Comparison of ENCODE assay signal across 9 cellular contexts in genomic region chr17:39618252-39618913, GRCh38. TPM values are rescaled to one million over a fixed set of nuclear protein-coding genes. Genes with fewer than 3 reads are reported as not detected.
DNase-seq lines count a peak whose midpoint lies in the region; ATAC-seq and TF ChIP-seq lines count a peak whose summit lies in the region.
"Had no signal": no experiment of that assay in that cellular context is flagged by ENCODE, and none has a peak within 500 bp of the region (broad histone marks: within the 10 kb centered on the region; RNA-seq: fewer than 3 reads in every experiment).

No MANE protein-coding gene starts in this region.

- peaks cover 96% of the 10 kb centered on the region for H3K27me3 Mint-ChIP-seq in H9 (ENCODE audit: low read depth)
- H3K27me3 Mint-ChIP-seq in activated CD8-positive, alpha-beta T cell treated with anti-CD3 and anti-CD28 coated beads for 36 hours: peaks cover 9% of the 10 kb centered on the region

- peak overlapping the region; percentile 52 for H3K4me3 ChIP-seq in iPS-18c (ENCODE audit: insufficient read depth, low read depth, low read length)
- H3K4me3 ChIP-seq in suprapubic skin: peak overlapping the region; percentile 74

- no peaks in the 10 kb centered on the region for H3K79me1 ChIP-seq in H9 (ENCODE audit: insufficient read depth, low read depth, low read length, poor library complexity, severe bottlenecking)

- no peak overlapping the region for H2BK20ac ChIP-seq in H9 (ENCODE audit: low read depth, low read length, poor library complexity, severe bottlenecking)

- no peak overlapping the region for H2BK5ac ChIP-seq in H9 (ENCODE audit: insufficient read length, low read length)

- H3K23ac ChIP-seq in H9 (ENCODE audit: insufficient read length, low read depth, low read length): no peak overlapping the region

- WGBS in H9 (ENCODE audit: extremely low coverage, insufficient read length, low lambda C conversion rate): no CpG with 5 or more reads among the region's 33 CpGs
- WGBS in suprapubic skin: 3% methylated on average over 26 of the region's 33 CpGs

- no peak for ATAC-seq in activated CD8-positive, alpha-beta T cell treated with anti-CD3 and anti-CD28 coated beads for 36 hours

- H3K27ac Mint-ChIP-seq in H9: no peak overlapping the region; a peak in 1 of 7 replicates
- no peak overlapping the region for H3K27ac Mint-ChIP-seq in activated CD8-positive, alpha-beta T cell treated with anti-CD3 and anti-CD28 coated beads for 36 hours

- H3K9me3 ChIP-seq in H9 (ENCODE audit: control insufficient read depth, low read depth, low read length): no peaks in the 10 kb centered on the region
- H3K9me3 ChIP-seq in iPS-18c (ENCODE audit: control insufficient read depth, insufficient read depth, low read length): peaks cover 6% of the 10 kb centered on the region
- no peaks in the 10 kb centered on the region for H3K9me3 ChIP-seq in suprapubic skin

- H3K4ac ChIP-seq in H9 (ENCODE audit: low read depth, low read length): no peak overlapping the region

- no peaks in the 10 kb centered on the region for H3K79me2 ChIP-seq in H9 (ENCODE audit: insufficient read depth, low read length)

- H3K4me1 ChIP-seq in H9 (ENCODE audit: insufficient read depth, low read length) (no peaks in the 10 kb centered on the region), suprapubic skin (peaks cover 25% of the 10 kb centered on the region)

- H4K8ac ChIP-seq in H9 (replicated peaks; ENCODE audit: insufficient read length, low read depth, low read length): no peak overlapping the region

- no peak overlapping the region for H3K14ac ChIP-seq in H9 (ENCODE audit: insufficient read depth, low read length)

- no peak overlapping the region for H2AK5ac ChIP-seq in H9 (ENCODE audit: insufficient read length, low read length)

- H3K4me1 Mint-ChIP-seq in H9: peaks cover 10 to 16% of the 10 kb centered on the region in 2 experiments
- peaks cover 10% of the 10 kb centered on the region for H3K4me1 Mint-ChIP-seq in activated CD8-positive, alpha-beta T cell treated with anti-CD3 and anti-CD28 coated beads for 36 hours (ENCODE audit: low read depth)

- peaks cover 2% of the 10 kb centered on the region for H3K23me2 ChIP-seq in H9 (ENCODE audit: insufficient read length, low read depth, low read length, poor library complexity, severe bottlenecking)

- H3K9me3 Mint-ChIP-seq in H9: no peaks in the 10 kb centered on the region; a peak in 1 of 5 replicates
- H3K9me3 Mint-ChIP-seq in activated CD8-positive, alpha-beta T cell treated with anti-CD3 and anti-CD28 coated beads for 36 hours: no peaks in the 10 kb centered on the region

- H3K36me3 Mint-ChIP-seq in H9 (ENCODE audit: insufficient read depth in 1 of 3, low read depth in 3 of 3): no peaks in the 10 kb centered on the region
- no peaks in the 10 kb centered on the region for H3K36me3 Mint-ChIP-seq in activated CD8-positive, alpha-beta T cell treated with anti-CD3 and anti-CD28 coated beads for 36 hours (ENCODE audit: low read depth)

- intact Hi-C loops in activated CD8-positive, alpha-beta T cell treated with anti-CD3 and anti-CD28 coated beads for 36 hours (cut with micrococcal nuclease): no loop called here

- no peak overlapping the region for H2BK12ac ChIP-seq in H9 (ENCODE audit: insufficient read length, low read depth, low read length)

- no peaks in the 10 kb centered on the region for H3K36me3 ChIP-seq in suprapubic skin

- POLR2A ChIA-PET in activated CD8-positive, alpha-beta T cell treated with anti-CD3 and anti-CD28 coated beads for 36 hours (lab: Charles Lee): interaction anchor here (1.1 to 1.5 kb wide), 2 partner anchors 19 to 362 kb away, joined by 3 to 5 read pairs; partner anchors contain the start of gene PSMD3

- TF ChIP-seq CTCF in H9 (conservative IDR thresholded peaks at IDR 0.05): no peak
- no peak for TF ChIP-seq CTCF in activated CD8-positive, alpha-beta T cell treated with anti-CD3 and anti-CD28 coated beads for 36 hours (IDR thresholded peaks at IDR 0.05)
- no peak for TF ChIP-seq CTCF in suprapubic skin (IDR thresholded peaks at IDR 0.05)

- H3K56ac ChIP-seq in H9 (ENCODE audit: insufficient read length, low read depth, low read length): no peak overlapping the region

- DNase-seq in AG20443 (ENCODE audit: low spot score) (peak; percentile 48), H9 (no peak), suprapubic skin (ENCODE audit: low spot score in 2 of 2) (no peak), NCI-H2196 treated with DMSO at 0.1 percent for 48 hours (lab: John Stamatoyannopoulos, UW; ENCODE audit: unreplicated experiment) (no peak), amniotic stem cell (lab: John Stamatoyannopoulos, UW) (no peak), medulla oblongata (ENCODE audit: extremely low spot score) (no peak)
- DNase-seq in activated CD8-positive, alpha-beta T cell treated with anti-CD3 and anti-CD28 coated beads for 36 hours: no peak

- no peak overlapping the region for H3T11ph ChIP-seq in H9 (ENCODE audit: low read length)

- no peak overlapping the region for H3K18ac ChIP-seq in H9 (ENCODE audit: insufficient read length, low read depth, low read length)

- H3K4me2 ChIP-seq in H9 (ENCODE audit: insufficient read depth, insufficient read length, low read length): peak overlapping the region; percentile 75

- no peak overlapping the region for H3K27ac ChIP-seq in H9 (ENCODE audit: insufficient read length, low read depth, low read length)
- H3K27ac ChIP-seq in suprapubic skin: peak overlapping the region; percentile 70

- H4K5ac ChIP-seq in H9 (ENCODE audit: insufficient read length, low read depth, low read length): no peak overlapping the region

- peak overlapping the region; percentile 61 to 82 for H3K4me3 Mint-ChIP-seq in H9
- H3K4me3 Mint-ChIP-seq in activated CD8-positive, alpha-beta T cell treated with anti-CD3 and anti-CD28 coated beads for 36 hours: peak overlapping the region; percentile 66

- TF ChIP-seq POLR2A in suprapubic skin (IDR thresholded peaks at IDR 0.05): no peak

- CTCF ChIA-PET in activated CD8-positive, alpha-beta T cell treated with anti-CD3 and anti-CD28 coated beads for 36 hours (lab: Charles Lee): interaction anchor here (1.2 to 10.5 kb wide), 10 partner anchors 10 to 409 kb away, joined by 4 to 224 read pairs (median 41); partner anchors contain the start of genes PNMT, STARD3 and TCAP

- no peak overlapping the region for H2BK120ac ChIP-seq in H9 (ENCODE audit: low read depth, low read length, poor library complexity, severe bottlenecking)

- no peak overlapping the region for H2AFZ ChIP-seq in H9 (ENCODE audit: low read length)

- H4K20me1 ChIP-seq in H9 (ENCODE audit: control insufficient read depth, insufficient read depth, insufficient read length): no peaks in the 10 kb centered on the region

- no peak overlapping the region for H3K9ac ChIP-seq in H9 (ENCODE audit: extremely low read depth, insufficient read length, low read length)

- no peak for TF ChIP-seq EP300 in suprapubic skin (IDR thresholded peaks at IDR 0.05)

- no peak overlapping the region for H2BK15ac ChIP-seq in H9 (ENCODE audit: low read depth, low read length)

- H4K91ac ChIP-seq in H9 (ENCODE audit: insufficient read length, low read depth, low read length): no peak overlapping the region

- peaks cover 19% of the 10 kb centered on the region; the same call in 1 of the 2 replicates for H3K27me3 ChIP-seq in H9 (ENCODE audit: insufficient read depth, low read length)
- H3K27me3 ChIP-seq in suprapubic skin: no peaks in the 10 kb centered on the region

RNA-seq across cellular contexts. Expression of gene PPP1R1B, which starts 8.4 kb away (rescaled TPM):
- total RNA-seq in H9 (2021) (14.7 and 15.5 TPM in 2 replicates), suprapubic skin (100 to 1,000 TPM in 1 of 4 donors, 10 to 100 TPM in 3; 43.7 to 112 (median 70.4) TPM)
- not detected for total RNA-seq in activated CD8-positive, alpha-beta T cell treated with anti-CD3 and anti-CD28 coated beads for 36 hours
- total RNA-seq: M059J had no signal

RNA-seq across cellular contexts. Expression of gene NEUROD2, which starts 10.7 kb away (rescaled TPM):
- not detected in 2 replicates for total RNA-seq in H9 (2021)
- total RNA-seq in activated CD8-positive, alpha-beta T cell treated with anti-CD3 and anti-CD28 coated beads for 36 hours: not detected
- not detected for total RNA-seq in suprapubic skin
- total RNA-seq: M059J had no signal

RNA-seq across cellular contexts. Expression of gene STARD3, which starts 18.6 kb away (rescaled TPM):
- total RNA-seq in H9 (2021) (48.2 and 51.3 TPM in 2 replicates), suprapubic skin (100 to 1,000 TPM in 2 of 4 donors, 10 to 100 TPM in 2; 51.7 to 156 (median 83.9) TPM)
- total RNA-seq in activated CD8-positive, alpha-beta T cell treated with anti-CD3 and anti-CD28 coated beads for 36 hours: 10 to 100 TPM; 48.7 to 50.3 TPM

RNA-seq across cellular contexts. Expression of gene TCAP, which starts 46.8 kb away (rescaled TPM):
- 2.1 and 2.5 TPM in 2 replicates for total RNA-seq in H9 (2021)
- total RNA-seq in activated CD8-positive, alpha-beta T cell treated with anti-CD3 and anti-CD28 coated beads for 36 hours: 1 to 10 TPM in 1 of 2 experiments, under 1 TPM in 1; 0.95 to 1.3 TPM
- 1 to 10 TPM in 2 of 4 donors, under 1 TPM in 1, not detected in 1; 0.57 to 2.4 (median 1.1) TPM for total RNA-seq in suprapubic skin
- total RNA-seq: M059J had no signal

RNA-seq across cellular contexts. Expression of gene PNMT, which starts 49.9 kb away (rescaled TPM):
- total RNA-seq in H9 (2021) (2.1 and 2.3 TPM in 2 replicates), suprapubic skin (1 to 10 TPM in 2 of 4 donors, under 1 TPM in 2; 0.53 to 1.6 (median 1.1) TPM)
- under 1 TPM in 1 of 2 experiments, not detected in 1; 0.40 TPM for total RNA-seq in activated CD8-positive, alpha-beta T cell treated with anti-CD3 and anti-CD28 coated beads for 36 hours
- total RNA-seq: M059J had no signal

Comparison
In these comparisons a context has a peak if more than half of its experiments do, and no peak if none do; other contexts are left out.
1. RNA of gene PPP1R1B, which starts 8.4 kb away (total RNA-seq): 43.7 to 112 TPM in suprapubic skin and 14.7 to 15.5 TPM in H9; not detected in activated CD8-positive, alpha-beta T cell treated with anti-CD3 and anti-CD28 coated beads for 36 hours; every median in the first group is over 10 times any median in the second.